Comparison of ENCODE assay signal across 8 cellular contexts in genomic region chr10:43408710-43409384, GRCh38. TPM values are rescaled to one million over a fixed set of nuclear protein-coding genes. Genes with fewer than 3 reads are reported as not detected.
DNase-seq lines count a peak whose midpoint lies in the region; ATAC-seq and TF ChIP-seq lines count a peak whose summit lies in the region.

Gene HNRNPF (minus strand): TSS chr10:43409186. CDS start chr10:43387884, 21,302 bp downstream.

- H3K4me1 ChIP-seq in ovary (ENCODE audit: insufficient read depth): peaks cover 8% of the 10 kb centered on the region
- H3K4me1 ChIP-seq in thymus (ENCODE audit: control insufficient read depth, insufficient read depth, low read length): peaks cover 15% of the 10 kb centered on the region

- no peaks in the 10 kb centered on the region for H3K27me3 Mint-ChIP-seq in activated naive CD8-positive, alpha-beta T cell treated with anti-CD3 and anti-CD28 coated beads, Interleukin-2, amount 10 ng/mL, durations not matched to agents 7 days and 5 days

- H4K20me1 ChIP-seq in SU-DHL-6 (ENCODE audit: low read depth, low read length): 0 out of 2 replicates have a peak, but pooled peaks cover 10% of the 10 kb centered on the region

- H3K9me3 ChIP-seq in SU-DHL-6 (ENCODE audit: insufficient read depth, low read length) (no peaks in the 10 kb centered on the region), ovary (no peaks in the 10 kb centered on the region), thymus (ENCODE audit: control insufficient read depth) (no peaks in the 10 kb centered on the region)

- peaks cover 7% of the 10 kb centered on the region; the same call in 1 of the 2 replicates for H3K36me3 ChIP-seq in SU-DHL-6 (ENCODE audit: low read length)
- no peaks in the 10 kb centered on the region for H3K36me3 ChIP-seq in ovary
- peaks cover 1% of the 10 kb centered on the region for H3K36me3 ChIP-seq in thymus (ENCODE audit: control insufficient read depth, insufficient read depth)

- peaks cover 20% of the 10 kb centered on the region for H3K4me1 Mint-ChIP-seq in activated naive CD8-positive, alpha-beta T cell treated with anti-CD3 and anti-CD28 coated beads, Interleukin-2, amount 10 ng/mL, durations not matched to agents 7 days and 5 days

- POLR2A ChIA-PET in activated naive CD8-positive, alpha-beta T cell treated with anti-CD3 and anti-CD28 coated beads, Interleukin-2, amount 10 ng/mL, durations not matched to agents 7 days and 5 days (lab: Charles Lee): interaction anchor here (0.7 to 6.0 kb wide), 16 partner anchors 9 to 270 kb away, joined by 3 to 137 read pairs (median 8); partner anchors contain the start of genes CSGALNACT2 and ZNF487

- H3K27ac ChIP-seq in SU-DHL-6 (ENCODE audit: low read depth, low read length) (peak within 1 kb of the TSS; percentile 96), ovary (peak within 1 kb of the TSS; percentile 98 to 99), thymus (ENCODE audit: low read depth) (peak within 1 kb of the TSS; percentile 98)

- ATAC-seq in HG02642 (IDR thresholded peaks at IDR 0.05; ENCODE audit: poor library complexity, unreplicated experiment): peak; percentile 71
- ATAC-seq in activated naive CD8-positive, alpha-beta T cell treated with anti-CD3 and anti-CD28 coated beads, Interleukin-2, amount 10 ng/mL, durations not matched to agents 7 days and 5 days (ENCODE audit: low read depth): peak; percentile 77

- peak; percentile 77 for DNase-seq in GM12864 (ENCODE audit: low read depth)
- DNase-seq in NCI-H1105 (lab: John Stamatoyannopoulos, UW): peak; percentile 84
- DNase-seq in activated naive CD8-positive, alpha-beta T cell treated with anti-CD3 and anti-CD28 coated beads, Interleukin-2, amount 10 ng/mL, durations not matched to agents 7 days and 5 days: peak; percentile 99
- peak; percentile 80 to 97 (median 95) for DNase-seq in head of caudate nucleus
- DNase-seq in ovary: peak; percentile 95 to 97 (median 96)

- H3K4me3 ChIP-seq in GM12864 (ENCODE audit: low read depth, low read length) (peak within 1 kb of the TSS; percentile 96), SU-DHL-6 (ENCODE audit: insufficient read depth, low read length, poor library complexity, severe bottlenecking) (peak within 1 kb of the TSS; percentile 86), ovary (peak within 1 kb of the TSS; percentile 66), thymus (ENCODE audit: low read length) (peak within 1 kb of the TSS; percentile 96)

- H3K4me3 Mint-ChIP-seq in activated naive CD8-positive, alpha-beta T cell treated with anti-CD3 and anti-CD28 coated beads, Interleukin-2, amount 10 ng/mL, durations not matched to agents 7 days and 5 days: peak within 1 kb of the TSS; percentile 98

- H2AFZ ChIP-seq in SU-DHL-6 (ENCODE audit: low read depth, low read length, severe bottlenecking): no peak within 1 kb of the TSS

- H3K79me2 ChIP-seq in SU-DHL-6 (ENCODE audit: insufficient read depth, low read length): peaks cover 54% of the 10 kb centered on the region

- peaks cover 32% of the 10 kb centered on the region for H3F3A ChIP-seq in SU-DHL-6 (ENCODE audit: insufficient read depth)

- H3K27ac Mint-ChIP-seq in activated naive CD8-positive, alpha-beta T cell treated with anti-CD3 and anti-CD28 coated beads, Interleukin-2, amount 10 ng/mL, durations not matched to agents 7 days and 5 days: peak within 1 kb of the TSS; percentile 99

- H3K9ac ChIP-seq in SU-DHL-6 (ENCODE audit: low read length): peak within 1 kb of the TSS; percentile 100

- intact Hi-C loops in head of caudate nucleus (cut with DNase I) (loop anchor here (5.0 kb wide), 1 partner anchor 238 kb away; the partner anchor contains the start of gene ZNF32), ovary (cut with DNase I) (no loop called here)

- no peaks in the 10 kb centered on the region for H3K9me3 Mint-ChIP-seq in activated naive CD8-positive, alpha-beta T cell treated with anti-CD3 and anti-CD28 coated beads, Interleukin-2, amount 10 ng/mL, durations not matched to agents 7 days and 5 days

- TF ChIP-seq POLR2A in ovary (IDR thresholded peaks at IDR 0.05): peak; percentile 99

- H3K27me3 ChIP-seq in SU-DHL-6 (ENCODE audit: low read length): no peaks in the 10 kb centered on the region
- H3K27me3 ChIP-seq in ovary: no peaks in the 10 kb centered on the region
- no peaks in the 10 kb centered on the region for H3K27me3 ChIP-seq in thymus (ENCODE audit: control insufficient read depth, insufficient read depth)

- peak; percentile 78 for TF ChIP-seq EP300 in ovary (IDR thresholded peaks at IDR 0.05)

- TF ChIP-seq CTCF in GM12864 (IDR thresholded peaks at IDR 0.05; ENCODE audit: low read depth, low read length, missing control alignments): no peak
- no peak for TF ChIP-seq CTCF in SU-DHL-6 (IDR thresholded peaks at IDR 0.05; ENCODE audit: insufficient read depth, low read length, poor library complexity, severe bottlenecking)
- peak in 1 of 3 donors; percentile 13 for TF ChIP-seq CTCF in ovary (IDR thresholded peaks at IDR 0.05)

- H3K9me2 ChIP-seq in SU-DHL-6 (replicated peaks; ENCODE audit: insufficient read depth, low read length): no peaks in the 10 kb centered on the region

- 0 to 1% (median 0%) methylated on average over 59 to 68 of the region's 68 CpGs for WGBS in ovary, 3 donors
- under 1% methylated on average over 68 of the region's 68 CpGs for WGBS in thymus

- H3K36me3 Mint-ChIP-seq in activated naive CD8-positive, alpha-beta T cell treated with anti-CD3 and anti-CD28 coated beads, Interleukin-2, amount 10 ng/mL, durations not matched to agents 7 days and 5 days: peaks cover 23% of the 10 kb centered on the region

- H3K4me2 ChIP-seq in SU-DHL-6 (ENCODE audit: low read depth, low read length, poor library complexity, severe bottlenecking): peak within 1 kb of the TSS; percentile 78

RNA-seq across cellular contexts. Expression of gene HNRNPF, which starts in this region (rescaled TPM):
- 100 to 1,000 TPM; 347 to 351 TPM for total RNA-seq in activated naive CD8-positive, alpha-beta T cell treated with anti-CD3 and anti-CD28 coated beads, Interleukin-2, amount 10 ng/mL, durations not matched to agents 7 days and 5 days
- 100 to 1,000 TPM; 100 to 220 (median 185) TPM for total RNA-seq in ovary
- polyA plus RNA-seq in ovary (100 to 1,000 TPM in 1 of 2 donors, 10 to 100 TPM in 1; 95.1 to 121 TPM), thymus (136 TPM)

Comparison
In these comparisons a context has a peak if more than half of its experiments do, and no peak if none do; other contexts are left out.
1. Peak in every context shown above with its lines: DNase-seq, ATAC-seq, H3K4me3 ChIP-seq and H3K27ac ChIP-seq.